14 cellular contexts compared by ENCODE assay signal in genomic region chr2:186068154-186068826, GRCh38.
DNase-seq lines count a peak whose midpoint lies in the region; ATAC-seq and TF ChIP-seq lines count a peak whose summit lies in the region.
"Had no signal": no experiment of that assay in that cellular context is flagged by ENCODE, and none has a peak within 500 bp of the region (broad histone marks: within the 10 kb centered on the region; RNA-seq: fewer than 3 reads in every experiment).

No MANE protein-coding gene starts in this region.

- no peak for TF ChIP-seq CTCF in fibroblast of the aortic adventitia (IDR thresholded peaks at IDR 0.05; ENCODE audit: insufficient read depth, low read length)
- TF ChIP-seq CTCF in GM10266 (IDR thresholded peaks at IDR 0.05; ENCODE audit: control insufficient read depth, insufficient read depth, low read depth, missing control alignments): no peak

- no peaks in the 10 kb centered on the region for H3K27me3 Mint-ChIP-seq in activated CD8-positive, alpha-beta memory T cell treated with anti-CD3 and anti-CD28 coated beads, Interleukin-2, amount 10 ng/mL, durations not matched to agents 7 days and 5 days

- ATAC-seq in GM19043 (IDR thresholded peaks at IDR 0.05; ENCODE audit: low read depth, unreplicated experiment) (peak; percentile 48), HG03095 (IDR thresholded peaks at IDR 0.05; ENCODE audit: unreplicated experiment) (no peak)
- ATAC-seq in activated CD8-positive, alpha-beta memory T cell treated with anti-CD3 and anti-CD28 coated beads, Interleukin-2, amount 10 ng/mL, durations not matched to agents 7 days and 5 days: no peak
- ATAC-seq: stimulated activated effector memory CD8-positive, alpha-beta T cell treated with anti-CD3 and anti-CD28 coated beads, Interleukin-12 subunit alpha, Interleukin-12 subunit beta, amount 100 ng/mL, for 72 hours had no signal

- H3K36me3 Mint-ChIP-seq in activated CD8-positive, alpha-beta memory T cell treated with anti-CD3 and anti-CD28 coated beads, Interleukin-2, amount 10 ng/mL, durations not matched to agents 7 days and 5 days: no peaks in the 10 kb centered on the region
- H3K36me3 Mint-ChIP-seq: stimulated activated effector memory CD8-positive, alpha-beta T cell treated with anti-CD3 and anti-CD28 coated beads, Interleukin-12 subunit alpha, Interleukin-12 subunit beta, amount 100 ng/mL, for 72 hours had no signal

- no peak overlapping the region for H3K27ac Mint-ChIP-seq in activated CD8-positive, alpha-beta memory T cell treated with anti-CD3 and anti-CD28 coated beads, Interleukin-2, amount 10 ng/mL, durations not matched to agents 7 days and 5 days
- H3K27ac Mint-ChIP-seq: stimulated activated effector memory CD8-positive, alpha-beta T cell treated with anti-CD3 and anti-CD28 coated beads, Interleukin-12 subunit alpha, Interleukin-12 subunit beta, amount 100 ng/mL, for 72 hours had no signal

- CTCF ChIA-PET in activated CD8-positive, alpha-beta memory T cell treated with anti-CD3 and anti-CD28 coated beads, Interleukin-2, amount 10 ng/mL, durations not matched to agents 7 days and 5 days (lab: Charles Lee): no interaction called here

- H3K4me3 Mint-ChIP-seq in activated CD8-positive, alpha-beta memory T cell treated with anti-CD3 and anti-CD28 coated beads, Interleukin-2, amount 10 ng/mL, durations not matched to agents 7 days and 5 days: no peak overlapping the region
- H3K4me3 Mint-ChIP-seq: stimulated activated effector memory CD8-positive, alpha-beta T cell treated with anti-CD3 and anti-CD28 coated beads, Interleukin-12 subunit alpha, Interleukin-12 subunit beta, amount 100 ng/mL, for 72 hours had no signal

- DNase-seq in A172 (ENCODE audit: low spot score): peak; percentile 9
- DNase-seq in NCI-H524 treated with DMSO at 0.1 percent for 48 hours (lab: John Stamatoyannopoulos, UW): peak; percentile 78
- peak; percentile 1 for DNase-seq in fibroblast of the aortic adventitia (ENCODE audit: low read depth)
- no peak for DNase-seq in activated CD8-positive, alpha-beta memory T cell treated with anti-CD3 and anti-CD28 coated beads, Interleukin-2, amount 10 ng/mL, durations not matched to agents 7 days and 5 days
- no peak for DNase-seq in GM10266 (ENCODE audit: extremely low spot score)
- DNase-seq in NOMO-1 (lab: John Stamatoyannopoulos, UW; ENCODE audit: unreplicated experiment in 2 of 2): no peak
- DNase-seq: caudate nucleus; NCI-H1105 treated with DMSO at 0.1 percent for 48 hours; NCI-H69; ovary; stimulated activated CD4-positive, alpha-beta T cell treated with anti-CD3 and anti-CD28 coated beads, Interleukin-1b, Interleukin-23, amount 100 ng/mL, for 48 hours had no signal

- H3K4me1 Mint-ChIP-seq in activated CD8-positive, alpha-beta memory T cell treated with anti-CD3 and anti-CD28 coated beads, Interleukin-2, amount 10 ng/mL, durations not matched to agents 7 days and 5 days: no peaks in the 10 kb centered on the region
- H3K4me1 Mint-ChIP-seq: stimulated activated effector memory CD8-positive, alpha-beta T cell treated with anti-CD3 and anti-CD28 coated beads, Interleukin-12 subunit alpha, Interleukin-12 subunit beta, amount 100 ng/mL, for 72 hours had no signal

- H3K4me3 ChIP-seq in fibroblast of the aortic adventitia (ENCODE audit: low read depth, low read length): no peak overlapping the region
- H3K4me3 ChIP-seq: ovary had no signal

- no peaks in the 10 kb centered on the region for H3K9me3 Mint-ChIP-seq in activated CD8-positive, alpha-beta memory T cell treated with anti-CD3 and anti-CD28 coated beads, Interleukin-2, amount 10 ng/mL, durations not matched to agents 7 days and 5 days (ENCODE audit: low read depth)
- H3K9me3 Mint-ChIP-seq: stimulated activated effector memory CD8-positive, alpha-beta T cell treated with anti-CD3 and anti-CD28 coated beads, Interleukin-12 subunit alpha, Interleukin-12 subunit beta, amount 100 ng/mL, for 72 hours had no signal

Comparison
In these comparisons a context has a peak if more than half of its experiments do, and no peak if none do; other contexts are left out.
1. DNase-seq: peak in A172 (single experiment), NCI-H524 treated with DMSO at 0.1 percent for 48 hours (single experiment) and fibroblast of the aortic adventitia (single experiment); none in activated CD8-positive, alpha-beta memory T cell treated with anti-CD3 and anti-CD28 coated beads, Interleukin-2, amount 10 ng/mL, durations not matched to agents 7 days and 5 days (single experiment), GM10266 (single experiment) and NOMO-1 (0 of 2).